In genomic region chr10:126387041-126387908, GRCh38 we compare ENCODE assay signal across 8 cellular contexts. TPM values are rescaled to one million over a fixed set of nuclear protein-coding genes. Genes with fewer than 3 reads are reported as not detected.
DNase-seq lines count a peak whose midpoint lies in the region; ATAC-seq and TF ChIP-seq lines count a peak whose summit lies in the region.

No MANE protein-coding gene starts in this region.

- intact Hi-C loops in heart right ventricle (cut with DNase I), result loop anchor here in 7 of 10 donors (2.0 to 10.0 kb wide), 4 partner anchors 115 to 405 kb away; no protein-coding TSS in a partner anchor

- peak overlapping the region; percentile 46 for H3K4me3 Mint-ChIP-seq in activated naive CD8-positive, alpha-beta T cell treated with anti-CD3 and anti-CD28 coated beads, Interleukin-2, amount 50 U/mL, for 24 hours

- H3K27me3 Mint-ChIP-seq in activated naive CD8-positive, alpha-beta T cell treated with anti-CD3 and anti-CD28 coated beads, Interleukin-2, amount 50 U/mL, for 24 hours, result peaks cover 43% of the 10 kb centered on the region

- peak overlapping the region; percentile 18 to 62 (median 52) for H3K4me3 ChIP-seq in heart right ventricle

- DNase-seq in GM10248 (ENCODE audit: extremely low spot score), result peak; percentile 24
- DNase-seq in NCI-H510A treated with DMSO at 0.1 percent for 48 hours (lab: John Stamatoyannopoulos, UW), result peak; percentile 54
- DNase-seq in activated naive CD8-positive, alpha-beta T cell treated with anti-CD3 and anti-CD28 coated beads, Interleukin-2, amount 50 U/mL, for 24 hours, result peak; percentile 27
- peak; percentile 42 to 49 for DNase-seq in heart right ventricle
- peak; percentile 40 for DNase-seq in pons (ENCODE audit: low spot score)
- DNase-seq in Kasumi-1 (lab: John Stamatoyannopoulos, UW), result no peak
- DNase-seq in SKM-1 (lab: John Stamatoyannopoulos, UW; ENCODE audit: unreplicated experiment), result no peak

- TF ChIP-seq CTCF in GM10248 (IDR thresholded peaks at IDR 0.05; ENCODE audit: control extremely low read depth, extremely low read depth, low read depth, missing control alignments), result peak; percentile 9
- peak; percentile 27 to 83 (median 71) for TF ChIP-seq CTCF in heart right ventricle (IDR thresholded peaks at IDR 0.05)

- no peak overlapping the region for H3K27ac Mint-ChIP-seq in activated naive CD8-positive, alpha-beta T cell treated with anti-CD3 and anti-CD28 coated beads, Interleukin-2, amount 50 U/mL, for 24 hours

- peaks cover 0 to 15% (median 0%) of the 10 kb centered on the region in 11 donors for H3K9me3 ChIP-seq in heart right ventricle

- CTCF ChIA-PET in GM10248 (lab: Yijun Ruan, JAX), result no interaction called here

- H3K4me1 Mint-ChIP-seq in activated naive CD8-positive, alpha-beta T cell treated with anti-CD3 and anti-CD28 coated beads, Interleukin-2, amount 50 U/mL, for 24 hours, result peaks cover 4% of the 10 kb centered on the region

- ATAC-seq in activated naive CD8-positive, alpha-beta T cell treated with anti-CD3 and anti-CD28 coated beads, Interleukin-2, amount 50 U/mL, for 24 hours, result no peak
- ATAC-seq in heart right ventricle (peak in 6 of 8 donors; percentile 39 to 78 (median 56)), GM21717 (IDR thresholded peaks at IDR 0.05; ENCODE audit: unreplicated experiment) (no peak)

- H3K27ac ChIP-seq in heart right ventricle, result peak overlapping the region in 5 of 10 donors; percentile 5 to 78 (median 51)

- peaks cover 6% of the 10 kb centered on the region for H3K9me3 Mint-ChIP-seq in activated naive CD8-positive, alpha-beta T cell treated with anti-CD3 and anti-CD28 coated beads, Interleukin-2, amount 50 U/mL, for 24 hours

- no peaks in the 10 kb centered on the region for H3K36me3 ChIP-seq in heart right ventricle

- POLR2A ChIA-PET in GM10248 (lab: Yijun Ruan, JAX), result no interaction called here

- WGBS in heart right ventricle, 2 donors, result 2 to 3% methylated on average over 46 to 47 of the region's 47 CpGs

- H3K4me1 ChIP-seq in heart right ventricle, result peaks cover 3 to 23% (median 6%) of the 10 kb centered on the region in 9 donors

- H3K27me3 ChIP-seq in heart right ventricle, result peaks cover 0 to 71% (median 55%) of the 10 kb centered on the region in 7 donors

- no peaks in the 10 kb centered on the region for H3K36me3 Mint-ChIP-seq in activated naive CD8-positive, alpha-beta T cell treated with anti-CD3 and anti-CD28 coated beads, Interleukin-2, amount 50 U/mL, for 24 hours (ENCODE audit: low read depth)

RNA-seq across cellular contexts. Expression of gene ADAM12, which starts 1.0 kb away (rescaled TPM):
- total RNA-seq in heart right ventricle, result 1 to 10 TPM in 3 of 10 donors, under 1 TPM in 7; 0.11 to 6.9 (median 0.61) TPM
- under 1 TPM; 0.07 to 0.48 TPM for polyA plus RNA-seq in heart right ventricle

Comparison
In these comparisons a context has a peak if more than half of its experiments do, and no peak if none do; other contexts are left out.
1. DNase-seq: peak in GM10248 (single experiment), NCI-H510A treated with DMSO at 0.1 percent for 48 hours (single experiment), activated naive CD8-positive, alpha-beta T cell treated with anti-CD3 and anti-CD28 coated beads, Interleukin-2, amount 50 U/mL, for 24 hours (single experiment), heart right ventricle (2 of 2) and pons (single experiment); none in Kasumi-1 (0 of 2) and SKM-1 (single experiment).
2. ATAC-seq: peak in heart right ventricle (6 of 8); none in activated naive CD8-positive, alpha-beta T cell treated with anti-CD3 and anti-CD28 coated beads, Interleukin-2, amount 50 U/mL, for 24 hours (single experiment) and GM21717 (single experiment).